ENCODE assay signal across 12 cellular contexts in the genomic region with DNA sequence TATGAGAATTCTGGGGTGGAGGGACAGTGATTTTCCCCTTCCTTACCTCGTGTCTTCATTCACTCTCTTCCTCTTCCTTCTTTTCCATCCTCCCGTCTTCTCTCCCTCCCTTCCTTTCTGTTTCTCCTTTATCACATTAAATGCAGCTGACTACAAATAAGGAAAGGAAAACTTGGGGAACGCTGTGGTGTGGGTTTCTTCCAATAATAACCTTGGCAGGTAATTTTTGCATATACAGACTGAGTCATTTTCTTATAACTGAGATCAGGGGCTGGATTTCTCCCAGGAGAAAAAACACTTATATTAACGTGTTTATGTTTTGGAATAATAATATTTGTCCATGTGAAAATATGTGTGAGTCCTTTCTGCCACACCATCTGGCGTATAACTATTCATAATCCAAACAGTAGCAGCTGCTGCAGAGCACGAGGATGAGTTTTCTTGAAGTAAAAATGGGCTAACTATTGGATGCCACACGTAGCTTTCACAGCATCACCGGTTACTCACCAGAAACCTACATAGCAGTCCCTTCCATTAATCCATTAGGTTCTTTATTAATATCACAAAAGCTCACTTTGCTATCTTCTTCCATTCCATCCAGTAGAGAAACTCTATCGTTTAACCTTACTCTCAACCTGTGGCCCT.
DNase-seq lines count a peak whose midpoint lies in the region; ATAC-seq and TF ChIP-seq lines count a peak whose summit lies in the region.
"Had no signal": no experiment of that assay in that cellular context is flagged by ENCODE, and none has a peak within 500 bp of the region (broad histone marks: within the 10 kb centered on the region; RNA-seq: fewer than 3 reads in every experiment).

No MANE protein-coding gene starts in this region.

- no peaks in the 10 kb centered on the region for H3K4me1 ChIP-seq in smooth muscle cell (ENCODE audit: low read depth)
- peaks cover 3% of the 10 kb centered on the region; the same call in 1 of the 2 replicates for H3K4me1 ChIP-seq in H9 (ENCODE audit: insufficient read depth, low read length)
- H3K4me1 ChIP-seq: left lung had no signal

- H3K4me2 ChIP-seq in smooth muscle cell (peak overlapping the region; percentile 33), H9 (ENCODE audit: insufficient read depth, insufficient read length, low read length) (no peak overlapping the region)

- H3K9me3 ChIP-seq in smooth muscle cell (replicated peaks; ENCODE audit: low read depth): no peaks in the 10 kb centered on the region
- no peaks in the 10 kb centered on the region for H3K9me3 ChIP-seq in H9 (ENCODE audit: control insufficient read depth, low read depth, low read length)
- H3K9me3 ChIP-seq: gastrocnemius medialis, left lung had no signal

- H4K8ac ChIP-seq in H9 (replicated peaks; ENCODE audit: insufficient read length, low read depth, low read length): no peak overlapping the region

- no peak overlapping the region for H4K5ac ChIP-seq in H9 (ENCODE audit: insufficient read length, low read depth, low read length)

- H3K14ac ChIP-seq in H9 (ENCODE audit: insufficient read depth, low read length): no peak overlapping the region

- H2AK5ac ChIP-seq in H9 (ENCODE audit: insufficient read length, low read length): no peak overlapping the region

- H3K4me3 Mint-ChIP-seq in activated CD8-positive, alpha-beta memory T cell treated with anti-CD3 and anti-CD28 coated beads, Interleukin-2, amount 10 ng/mL, durations not matched to agents 7 days and 5 days: no peak overlapping the region
- no peak overlapping the region for H3K4me3 Mint-ChIP-seq in central memory CD8-positive, alpha-beta T cell
- H3K4me3 Mint-ChIP-seq in H9: no peak overlapping the region

- no peaks in the 10 kb centered on the region for H3K79me1 ChIP-seq in H9 (ENCODE audit: insufficient read depth, low read depth, low read length, poor library complexity, severe bottlenecking)

- TF ChIP-seq CTCF in smooth muscle cell (IDR thresholded peaks at IDR 0.05; ENCODE audit: borderline replicate concordance, insufficient read depth, poor library complexity, severe bottlenecking): no peak
- TF ChIP-seq CTCF in H9 (conservative IDR thresholded peaks at IDR 0.05): no peak

- H3K23me2 ChIP-seq in H9 (ENCODE audit: insufficient read length, low read depth, low read length, poor library complexity, severe bottlenecking): no peaks in the 10 kb centered on the region

- H3K79me2 ChIP-seq in smooth muscle cell (ENCODE audit: low read depth): no peaks in the 10 kb centered on the region
- H3K79me2 ChIP-seq in H9 (ENCODE audit: insufficient read depth, low read length): no peaks in the 10 kb centered on the region

- no peak overlapping the region for H2BK120ac ChIP-seq in H9 (ENCODE audit: low read depth, low read length, poor library complexity, severe bottlenecking)

- CTCF ChIA-PET in activated CD8-positive, alpha-beta memory T cell treated with anti-CD3 and anti-CD28 coated beads, Interleukin-2, amount 10 ng/mL, durations not matched to agents 7 days and 5 days (lab: Charles Lee): no interaction called here

- DNase-seq in activated CD8-positive, alpha-beta memory T cell treated with anti-CD3 and anti-CD28 coated beads, Interleukin-2, amount 10 ng/mL, durations not matched to agents 7 days and 5 days: no peak
- no peak for DNase-seq in activated CD8-positive, alpha-beta memory T cell treated with anti-CD3 and anti-CD28 coated beads, Interleukin-2, amount 50 U/mL, for 48 hours
- DNase-seq in NCI-H2171 (lab: John Stamatoyannopoulos, UW) (peak; percentile 43), smooth muscle cell (lab: John Stamatoyannopoulos, UW; ENCODE audit: unreplicated experiment) (no peak), H9 (no peak)
- DNase-seq in central memory CD8-positive, alpha-beta T cell (ENCODE audit: low spot score in 2 of 2): no peak
- DNase-seq: ACHN, gastrocnemius medialis, NCI-H774 had no signal

- peaks cover 12% of the 10 kb centered on the region for H3K9me3 Mint-ChIP-seq in activated CD8-positive, alpha-beta memory T cell treated with anti-CD3 and anti-CD28 coated beads, Interleukin-2, amount 10 ng/mL, durations not matched to agents 7 days and 5 days (ENCODE audit: low read depth)
- peaks cover 27% of the 10 kb centered on the region for H3K9me3 Mint-ChIP-seq in central memory CD8-positive, alpha-beta T cell
- H3K9me3 Mint-ChIP-seq in H9: no peaks in the 10 kb centered on the region; a peak in 1 of 5 replicates

- peak overlapping the region; percentile 85 for H3K27ac Mint-ChIP-seq in activated CD8-positive, alpha-beta memory T cell treated with anti-CD3 and anti-CD28 coated beads, Interleukin-2, amount 10 ng/mL, durations not matched to agents 7 days and 5 days
- H3K27ac Mint-ChIP-seq in central memory CD8-positive, alpha-beta T cell (ENCODE audit: low read depth): no peak overlapping the region
- H3K27ac Mint-ChIP-seq in H9: no peak overlapping the region

- H4K20me1 ChIP-seq in smooth muscle cell (ENCODE audit: low read depth) (no peaks in the 10 kb centered on the region), H9 (ENCODE audit: control insufficient read depth, insufficient read depth, insufficient read length) (no peaks in the 10 kb centered on the region)

- no peak overlapping the region for H3T11ph ChIP-seq in H9 (ENCODE audit: low read length)

- peaks cover 77% of the 10 kb centered on the region for H3K27me3 Mint-ChIP-seq in activated CD8-positive, alpha-beta memory T cell treated with anti-CD3 and anti-CD28 coated beads, Interleukin-2, amount 10 ng/mL, durations not matched to agents 7 days and 5 days
- H3K27me3 Mint-ChIP-seq in central memory CD8-positive, alpha-beta T cell: peaks cover 41% of the 10 kb centered on the region
- no peaks in the 10 kb centered on the region; the same call in 1 of the 2 replicates for H3K27me3 Mint-ChIP-seq in H9 (ENCODE audit: low read depth)

- no peak overlapping the region for H3K4me3 ChIP-seq in smooth muscle cell
- H3K4me3 ChIP-seq: gastrocnemius medialis, left lung had no signal

- H2AFZ ChIP-seq in smooth muscle cell (ENCODE audit: low read depth) (no peak overlapping the region), H9 (ENCODE audit: low read length) (no peak overlapping the region)

- peaks cover 15% of the 10 kb centered on the region for H3K4me1 Mint-ChIP-seq in activated CD8-positive, alpha-beta memory T cell treated with anti-CD3 and anti-CD28 coated beads, Interleukin-2, amount 10 ng/mL, durations not matched to agents 7 days and 5 days
- peaks cover 11% of the 10 kb centered on the region for H3K4me1 Mint-ChIP-seq in central memory CD8-positive, alpha-beta T cell
- peaks cover 5 to 8% of the 10 kb centered on the region in 2 experiments for H3K4me1 Mint-ChIP-seq in H9

- H3K36me3 ChIP-seq in smooth muscle cell (ENCODE audit: low read depth): no peaks in the 10 kb centered on the region
- H3K36me3 ChIP-seq: gastrocnemius medialis, left lung had no signal

- H3K9ac ChIP-seq in smooth muscle cell (ENCODE audit: low read depth): no peak overlapping the region
- no peak overlapping the region for H3K9ac ChIP-seq in H9 (ENCODE audit: extremely low read depth, insufficient read length, low read length)

- H2BK15ac ChIP-seq in H9 (ENCODE audit: low read depth, low read length): no peak overlapping the region

- H3K36me3 Mint-ChIP-seq in activated CD8-positive, alpha-beta memory T cell treated with anti-CD3 and anti-CD28 coated beads, Interleukin-2, amount 10 ng/mL, durations not matched to agents 7 days and 5 days: peaks cover 4% of the 10 kb centered on the region
- peaks cover 3% of the 10 kb centered on the region for H3K36me3 Mint-ChIP-seq in central memory CD8-positive, alpha-beta T cell (ENCODE audit: insufficient read depth)
- H3K36me3 Mint-ChIP-seq in H9 (ENCODE audit: insufficient read depth in 1 of 3, low read depth in 3 of 3): no peaks in the 10 kb centered on the region

- no peak overlapping the region for H3K18ac ChIP-seq in H9 (ENCODE audit: insufficient read length, low read depth, low read length)

- peaks cover 3% of the 10 kb centered on the region for H3F3A ChIP-seq in smooth muscle cell (ENCODE audit: low read depth)

- H3K27ac ChIP-seq in smooth muscle cell (ENCODE audit: low read depth) (peak overlapping the region; percentile 47), H9 (ENCODE audit: insufficient read length, low read depth, low read length) (no peak overlapping the region)
- H3K27ac ChIP-seq: gastrocnemius medialis, left lung had no signal

- H3K4ac ChIP-seq in H9 (ENCODE audit: low read depth, low read length): no peak overlapping the region

- no peak for ATAC-seq in activated CD8-positive, alpha-beta memory T cell treated with anti-CD3 and anti-CD28 coated beads, Interleukin-2, amount 10 ng/mL, durations not matched to agents 7 days and 5 days
- ATAC-seq in central memory CD8-positive, alpha-beta T cell (replicated peaks; ENCODE audit: extremely low read depth, poor library complexity, severe bottlenecking): peak; percentile 17
- ATAC-seq in HG02588 (IDR thresholded peaks at IDR 0.05; ENCODE audit: unreplicated experiment) (no peak), GM19351 (IDR thresholded peaks at IDR 0.05; ENCODE audit: unreplicated experiment) (no peak)
- ATAC-seq: gastrocnemius medialis had no signal

- no peak overlapping the region for H2BK20ac ChIP-seq in H9 (ENCODE audit: low read depth, low read length, poor library complexity, severe bottlenecking)

- H2BK12ac ChIP-seq in H9 (ENCODE audit: insufficient read length, low read depth, low read length): no peak overlapping the region

- no peak overlapping the region for H2BK5ac ChIP-seq in H9 (ENCODE audit: insufficient read length, low read length)

- H4K91ac ChIP-seq in H9 (ENCODE audit: insufficient read length, low read depth, low read length): no peak overlapping the region

- H3K27me3 ChIP-seq in smooth muscle cell (ENCODE audit: low read depth) (no peaks in the 10 kb centered on the region), H9 (ENCODE audit: insufficient read depth, low read length) (no peaks in the 10 kb centered on the region)
- H3K27me3 ChIP-seq: gastrocnemius medialis had no signal

- no peak overlapping the region for H3K56ac ChIP-seq in H9 (ENCODE audit: insufficient read length, low read depth, low read length)

- H3K23ac ChIP-seq in H9 (ENCODE audit: insufficient read length, low read depth, low read length): no peak overlapping the region

- WGBS in smooth muscle cell (ENCODE audit: low lambda C conversion rate): 81% methylated on average over 9 of the region's 9 CpGs
- WGBS in H9 (ENCODE audit: extremely low coverage, insufficient read length, low lambda C conversion rate): no CpG with 5 or more reads among the region's 9 CpGs
